Comparison of ENCODE assay signal across 1 cellular context in the genomic region with DNA sequence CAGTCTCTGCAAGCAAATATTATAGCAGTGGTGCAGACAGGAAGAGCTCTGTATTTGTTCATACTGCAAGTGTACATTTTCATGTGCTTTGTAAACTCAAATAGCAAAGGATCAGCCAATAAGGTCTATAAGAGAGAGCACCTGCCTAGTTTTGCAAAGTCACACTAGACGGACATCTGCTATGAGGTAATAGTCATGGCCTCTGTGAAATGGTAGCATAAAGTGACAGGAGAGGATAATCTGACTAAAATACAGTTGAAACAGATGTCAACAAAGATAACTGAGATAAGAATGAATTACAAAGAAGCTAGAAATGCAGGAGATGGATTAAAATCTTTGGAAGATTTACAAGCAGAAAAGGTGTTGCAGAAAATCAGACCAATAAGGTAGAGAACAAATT.
TF ChIP-seq lines count a peak whose summit lies in the region.

No MANE protein-coding gene starts in this region.

TF ChIP-seq in K562, 482 proteins besides CTCF, POLR2A, EP300 and RAD21 (continued from another document):
- TF ChIP-seq, protein P1, sequence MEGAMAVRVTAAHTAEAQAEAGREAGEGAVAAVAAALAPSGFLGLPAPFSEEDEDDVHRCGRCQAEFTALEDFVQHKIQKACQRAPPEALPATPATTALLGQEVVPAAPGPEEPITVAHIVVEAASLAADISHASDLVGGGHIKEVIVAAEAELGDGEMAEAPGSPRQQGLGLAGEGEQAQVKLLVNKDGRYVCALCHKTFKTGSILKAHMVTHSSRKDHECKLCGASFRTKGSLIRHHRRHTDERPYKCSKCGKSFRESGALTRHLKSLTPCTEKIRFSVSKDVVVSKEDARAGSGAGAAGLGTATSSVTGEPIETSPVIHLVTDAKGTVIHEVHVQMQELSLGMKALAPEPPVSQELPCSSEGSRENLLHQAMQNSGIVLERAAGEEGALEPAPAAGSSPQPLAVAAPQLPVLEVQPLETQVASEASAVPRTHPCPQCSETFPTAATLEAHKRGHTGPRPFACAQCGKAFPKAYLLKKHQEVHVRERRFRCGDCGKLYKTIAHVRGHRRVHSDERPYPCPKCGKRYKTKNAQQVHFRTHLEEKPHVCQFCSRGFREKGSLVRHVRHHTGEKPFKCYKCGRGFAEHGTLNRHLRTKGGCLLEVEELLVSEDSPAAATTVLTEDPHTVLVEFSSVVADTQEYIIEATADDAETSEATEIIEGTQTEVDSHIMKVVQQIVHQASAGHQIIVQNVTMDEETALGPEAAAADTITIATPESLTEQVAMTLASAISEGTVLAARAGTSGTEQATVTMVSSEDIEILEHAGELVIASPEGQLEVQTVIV (CRISPR knock-in tag; IDR thresholded peaks at IDR 0.05; ENCODE audit: borderline replicate concordance), result no peak
- TF ChIP-seq MXI1 (IDR thresholded peaks at IDR 0.05; ENCODE audit: low read depth, low read length) (no peak), TAF9B (IDR thresholded peaks at IDR 0.05; ENCODE audit: partially characterized antibody) (no peak), ZNF436 (CRISPR knock-in tag; IDR thresholded peaks at IDR 0.05) (no peak), GABPB1 (CRISPR knock-in tag; IDR thresholded peaks at IDR 0.05) (no peak), ZC3H11A (IDR thresholded peaks at IDR 0.05; ENCODE audit: low read depth, low read length) (no peak), ZNF224 (CRISPR knock-in tag; IDR thresholded peaks at IDR 0.05) (no peak), KAT7 (CRISPR knock-in tag; IDR thresholded peaks at IDR 0.05; ENCODE audit: borderline replicate concordance) (no peak), TCFL5 (CRISPR knock-in tag; conservative IDR thresholded peaks at IDR 0.05) (no peak), HOXB6 (CRISPR knock-in tag; IDR thresholded peaks at IDR 0.05; ENCODE audit: borderline replicate concordance) (no peak), HMG20A (CRISPR knock-in tag; conservative IDR thresholded peaks at IDR 0.05) (no peak), CBFA2T3 (IDR thresholded peaks at IDR 0.05) (peak; percentile 45)
- TF ChIP-seq, protein P2, sequence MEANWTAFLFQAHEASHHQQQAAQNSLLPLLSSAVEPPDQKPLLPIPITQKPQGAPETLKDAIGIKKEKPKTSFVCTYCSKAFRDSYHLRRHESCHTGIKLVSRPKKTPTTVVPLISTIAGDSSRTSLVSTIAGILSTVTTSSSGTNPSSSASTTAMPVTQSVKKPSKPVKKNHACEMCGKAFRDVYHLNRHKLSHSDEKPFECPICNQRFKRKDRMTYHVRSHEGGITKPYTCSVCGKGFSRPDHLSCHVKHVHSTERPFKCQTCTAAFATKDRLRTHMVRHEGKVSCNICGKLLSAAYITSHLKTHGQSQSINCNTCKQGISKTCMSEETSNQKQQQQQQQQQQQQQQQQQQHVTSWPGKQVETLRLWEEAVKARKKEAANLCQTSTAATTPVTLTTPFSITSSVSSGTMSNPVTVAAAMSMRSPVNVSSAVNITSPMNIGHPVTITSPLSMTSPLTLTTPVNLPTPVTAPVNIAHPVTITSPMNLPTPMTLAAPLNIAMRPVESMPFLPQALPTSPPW (CRISPR knock-in tag; IDR thresholded peaks at IDR 0.05), result no peak
- TF ChIP-seq, protein P3, sequence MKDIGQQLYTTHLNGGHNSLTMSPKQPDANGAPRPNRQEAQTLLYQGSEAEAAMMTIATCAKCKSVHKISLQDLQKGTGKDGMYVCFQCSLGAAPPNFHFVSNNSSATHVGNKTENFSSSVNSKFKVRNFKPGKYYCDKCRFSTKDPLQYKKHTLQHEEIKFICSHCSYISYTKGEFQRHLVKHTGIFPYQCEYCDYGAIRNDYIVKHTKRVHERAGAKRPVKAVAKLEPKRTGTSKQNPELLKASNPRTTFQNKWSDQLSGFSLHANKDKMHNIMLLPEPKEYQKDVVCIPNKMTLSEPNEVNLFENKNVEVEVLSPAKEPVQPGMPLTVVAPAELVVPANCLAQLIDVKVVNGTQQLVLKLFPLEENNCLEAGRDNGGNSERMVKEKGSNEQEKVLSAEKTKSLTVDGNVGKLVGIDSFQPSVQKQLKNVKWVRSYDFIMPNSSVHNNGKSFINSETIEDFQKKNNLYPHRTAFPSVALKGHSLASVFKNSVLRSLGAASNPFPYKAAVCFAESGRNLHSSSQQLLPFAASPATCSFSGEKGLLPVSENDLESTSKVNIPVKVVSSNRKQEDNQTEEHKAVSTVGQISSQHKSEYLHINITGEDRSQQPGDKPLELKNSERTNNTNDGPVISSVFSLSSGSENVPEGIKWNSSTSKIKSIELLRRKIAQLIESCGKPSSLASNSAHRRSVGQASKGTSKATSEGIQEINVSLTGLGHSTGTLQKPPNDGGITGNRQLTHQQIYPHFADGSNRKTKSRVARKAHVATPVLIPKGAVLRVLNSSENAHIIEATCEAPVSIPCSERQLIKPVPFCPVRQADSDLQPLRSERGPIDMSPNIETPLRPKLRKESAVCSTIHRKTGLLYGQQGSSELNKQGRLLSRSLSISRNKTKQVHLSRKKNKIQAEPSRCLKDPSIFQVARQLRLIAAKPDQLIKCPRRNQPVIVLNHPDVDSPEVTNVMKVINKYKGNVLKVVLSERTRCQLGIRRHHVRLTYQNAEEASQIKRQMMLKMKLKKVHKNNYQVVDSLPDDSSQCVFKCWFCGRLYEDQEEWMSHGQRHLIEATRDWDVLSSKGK (CRISPR knock-in tag; IDR thresholded peaks at IDR 0.05), result no peak
